In genomic region chr3:17032407-17033034, GRCh38 we compare ENCODE assay signal across 9 cellular contexts.
DNase-seq lines count a peak whose midpoint lies in the region; ATAC-seq and TF ChIP-seq lines count a peak whose summit lies in the region.
"Had no signal": no experiment of that assay in that cellular context is flagged by ENCODE, and none has a peak within 500 bp of the region (broad histone marks: within the 10 kb centered on the region; RNA-seq: fewer than 3 reads in every experiment).

No MANE protein-coding gene starts in this region.

- no peaks in the 10 kb centered on the region for H3K4me1 ChIP-seq in thyroid gland

- peak overlapping the region in 4 of 5 donors; percentile 10 to 51 (median 36) for H3K4me3 Mint-ChIP-seq in immature natural killer cell

- DNase-seq in GM12865 (ENCODE audit: low read depth), result peak; percentile 32
- peak; percentile 7 to 39 for DNase-seq in Kasumi-1 (lab: John Stamatoyannopoulos, UW)
- peak; percentile 18 for DNase-seq in astrocyte of the cerebellum (ENCODE audit: low read depth)
- no peak for DNase-seq in immature natural killer cell
- no peak for DNase-seq in thyroid gland
- DNase-seq in activated CD8-positive, alpha-beta memory T cell treated with anti-CD3 and anti-CD28 coated beads, Interleukin-2, amount 50 U/mL, for 48 hours, result no peak
- DNase-seq in activated naive CD4-positive, alpha-beta T cell treated with anti-CD3 and anti-CD28 coated beads, Interleukin-2, amount 50 U/mL, for 72 hours (ENCODE audit: low spot score in 2 of 2), result no peak

- ATAC-seq in GM19397 (IDR thresholded peaks at IDR 0.05; ENCODE audit: unreplicated experiment), result no peak
- ATAC-seq in activated naive CD4-positive, alpha-beta T cell treated with anti-CD3 and anti-CD28 coated beads, Interleukin-2, amount 50 U/mL, for 72 hours, result no peak

- H3K36me3 Mint-ChIP-seq in immature natural killer cell, result peaks cover 0 to 12% (median 0%) of the 10 kb centered on the region in 3 donors
- H3K36me3 Mint-ChIP-seq in activated naive CD4-positive, alpha-beta T cell treated with anti-CD3 and anti-CD28 coated beads, Interleukin-2, amount 50 U/mL, for 72 hours, result no peaks in the 10 kb centered on the region

- no peaks in the 10 kb centered on the region for H3K27me3 Mint-ChIP-seq in immature natural killer cell (ENCODE audit: low read depth in 3 of 3)

- no peaks in the 10 kb centered on the region for H3K9me3 ChIP-seq in thyroid gland

- TF ChIP-seq POLR2A in thyroid gland (IDR thresholded peaks at IDR 0.05), result no peak

- no peak overlapping the region for H3K27ac ChIP-seq in thyroid gland
- H3K27ac ChIP-seq: skin epidermis had no signal

- no peaks in the 10 kb centered on the region for H3K27me3 ChIP-seq in thyroid gland

- intact Hi-C loops in thyroid gland (cut with DNase I), result loop anchor here (5.0 kb wide), 1 partner anchor 430 kb away; no protein-coding TSS in a partner anchor

- peak overlapping the region in 5 of 6 donors; percentile 21 to 74 (median 56) for H3K27ac Mint-ChIP-seq in immature natural killer cell
- H3K27ac Mint-ChIP-seq in activated naive CD4-positive, alpha-beta T cell treated with anti-CD3 and anti-CD28 coated beads, Interleukin-2, amount 50 U/mL, for 72 hours, result no peak overlapping the region

- H3K9me3 Mint-ChIP-seq in immature natural killer cell, result no peaks in the 10 kb centered on the region
- H3K9me3 Mint-ChIP-seq in activated naive CD4-positive, alpha-beta T cell treated with anti-CD3 and anti-CD28 coated beads, Interleukin-2, amount 50 U/mL, for 72 hours, result no peaks in the 10 kb centered on the region

- H3K4me3 ChIP-seq in GM12865 (ENCODE audit: low read depth, low read length) (no peak overlapping the region), astrocyte of the cerebellum (ENCODE audit: low read depth, low read length) (no peak overlapping the region), thyroid gland (replicated peaks in 1 of 3) (no peak overlapping the region)
- H3K4me3 ChIP-seq: skin epidermis had no signal

- in situ Hi-C loops in astrocyte of the cerebellum (cut with HindIII; ENCODE audit: low sequenced_read_pairs), result no loop called here

- WGBS in thyroid gland, 2 donors, result 51 to 62% methylated on average over 3 of the region's 3 CpGs

- TF ChIP-seq CTCF in GM12865 (IDR thresholded peaks at IDR 0.05; ENCODE audit: insufficient read depth, low read depth, low read length, missing control alignments) (peak; percentile 34), astrocyte of the cerebellum (IDR thresholded peaks at IDR 0.05; ENCODE audit: low read depth, low read length, missing control alignments) (peak; percentile 81), thyroid gland (IDR thresholded peaks at IDR 0.05) (peak in 5 of 6 experiments; percentile 24 to 61 (median 49))

- H3K4me1 Mint-ChIP-seq in immature natural killer cell, result peaks cover 86 to 94% of the 10 kb centered on the region in 2 donors

- no peaks in the 10 kb centered on the region for H3K36me3 ChIP-seq in thyroid gland

Comparison
In these comparisons a context has a peak if more than half of its experiments do, and no peak if none do; other contexts are left out.
1. DNase-seq: peak in GM12865 (single experiment), Kasumi-1 (2 of 2) and astrocyte of the cerebellum (single experiment); none in immature natural killer cell (0 of 3), thyroid gland (0 of 2), activated CD8-positive, alpha-beta memory T cell treated with anti-CD3 and anti-CD28 coated beads, Interleukin-2, amount 50 U/mL, for 48 hours (single experiment) and activated naive CD4-positive, alpha-beta T cell treated with anti-CD3 and anti-CD28 coated beads, Interleukin-2, amount 50 U/mL, for 72 hours (0 of 2).
2. H3K27ac Mint-ChIP-seq: peak in immature natural killer cell (5 of 6); none in activated naive CD4-positive, alpha-beta T cell treated with anti-CD3 and anti-CD28 coated beads, Interleukin-2, amount 50 U/mL, for 72 hours (0 of 2).
3. Peak in every context shown above with its lines, with median percentiles within 50 percentile points of each other: CTCF ChIP-seq.